Comparison of ENCODE assay signal across 32 cellular contexts in genomic region chr16:87539113-87539512, GRCh38.
"Had no signal": no experiment of that assay in that cellular context is flagged by ENCODE, and none has a peak within 500 bp of the region (broad histone marks: within the 10 kb centered on the region; RNA-seq: fewer than 3 reads in every experiment).

No MANE protein-coding gene starts in this region.

- H3K4me1 Mint-ChIP-seq: central memory CD8-positive, alpha-beta T cell; memory B cell had no signal

- H3K27me3 ChIP-seq: ovary had no signal

- H3K36me3 Mint-ChIP-seq: activated naive CD4-positive, alpha-beta T cell treated with anti-CD3 and anti-CD28 coated beads, Interleukin-2, amount 10 ng/mL, durations not matched to agents 7 days and 5 days; activated naive CD8-positive, alpha-beta T cell treated with anti-CD3 and anti-CD28 coated beads, Interleukin-2, amount 10 ng/mL, durations not matched to agents 7 days and 5 days; immature natural killer cell; naive thymus-derived CD8-positive, alpha-beta T cell had no signal

- H3K9me3 Mint-ChIP-seq: activated CD4-positive, alpha-beta memory T cell treated with anti-CD3 and anti-CD28 coated beads, Interleukin-2, amount 10 ng/mL, durations not matched to agents 7 days and 5 days; activated CD4-positive, alpha-beta T cell treated with anti-CD3 and anti-CD28 coated beads, Interleukin-2, amount 10 ng/mL, durations not matched to agents 7 days and 5 days; central memory CD8-positive, alpha-beta T cell; immature natural killer cell had no signal

- H3K4me3 Mint-ChIP-seq: activated CD4-positive, alpha-beta memory T cell treated with anti-CD3 and anti-CD28 coated beads, Interleukin-2, amount 10 ng/mL, durations not matched to agents 7 days and 5 days; activated CD4-positive, alpha-beta T cell treated with anti-CD3 and anti-CD28 coated beads, Interleukin-2, amount 10 ng/mL, durations not matched to agents 7 days and 5 days; activated naive CD4-positive, alpha-beta T cell treated with anti-CD3 and anti-CD28 coated beads, Interleukin-2, amount 10 ng/mL, durations not matched to agents 7 days and 5 days; activated naive CD8-positive, alpha-beta T cell treated with anti-CD3 and anti-CD28 coated beads, Interleukin-2, amount 10 ng/mL, durations not matched to agents 7 days and 5 days; activated T-cell treated with anti-CD3 and anti-CD28 coated beads, Interleukin-2, amount 50 U/mL, for 24 hours; central memory CD8-positive, alpha-beta T cell; immature natural killer cell; memory B cell; naive thymus-derived CD8-positive, alpha-beta T cell; T-helper 1 cell treated with Interleukin-12 subunit alpha and Interleukin-12 subunit beta and Interleukin-4 antibody, amounts not matched to agents 30 μg/mL and 1 μg/mL, for 36 hours had no signal

- H3K4me3 ChIP-seq: heart left ventricle, ovary, sigmoid colon had no signal

- H3K27ac Mint-ChIP-seq: activated CD4-positive, alpha-beta memory T cell treated with anti-CD3 and anti-CD28 coated beads, Interleukin-2, amount 10 ng/mL, durations not matched to agents 7 days and 5 days; activated CD4-positive, alpha-beta T cell treated with anti-CD3 and anti-CD28 coated beads, Interleukin-2, amount 10 ng/mL, durations not matched to agents 7 days and 5 days; activated naive CD4-positive, alpha-beta T cell treated with anti-CD3 and anti-CD28 coated beads, Interleukin-2, amount 10 ng/mL, durations not matched to agents 7 days and 5 days; activated naive CD8-positive, alpha-beta T cell treated with anti-CD3 and anti-CD28 coated beads, Interleukin-2, amount 10 ng/mL, durations not matched to agents 7 days and 5 days; immature natural killer cell; memory B cell; naive thymus-derived CD8-positive, alpha-beta T cell; progenitor cell of endocrine pancreas; T-helper 1 cell treated with Interleukin-12 subunit alpha and Interleukin-12 subunit beta and Interleukin-4 antibody, amounts not matched to agents 30 μg/mL and 1 μg/mL, for 36 hours had no signal

- H3K27ac ChIP-seq: ovary, WERI-Rb-1 had no signal

- DNase-seq: activated CD4-positive, alpha-beta memory T cell treated with anti-CD3 and anti-CD28 coated beads, Interleukin-2, amount 10 ng/mL, durations not matched to agents 7 days and 5 days; activated CD4-positive, alpha-beta T cell treated with anti-CD3 and anti-CD28 coated beads, Interleukin-2, amount 10 ng/mL, durations not matched to agents 7 days and 5 days; activated CD4-positive, CD25-positive, alpha-beta regulatory T cell treated with anti-CD3 and anti-CD28 coated beads, Interleukin-2, amount 50 U/mL, for 72 hours; activated CD8-positive, alpha-beta memory T cell treated with anti-CD3 and anti-CD28 coated beads, Interleukin-2, amount 50 U/mL, for 48 hours; activated gamma-delta T cell; activated naive CD4-positive, alpha-beta T cell treated with anti-CD3 and anti-CD28 coated beads, Interleukin-2, amount 10 ng/mL, durations not matched to agents 7 days and 5 days; activated naive CD8-positive, alpha-beta T cell treated with anti-CD3 and anti-CD28 coated beads, Interleukin-2, amount 10 ng/mL, durations not matched to agents 7 days and 5 days; activated T-cell treated with anti-CD3 and anti-CD28 coated beads, Interleukin-2, amount 50 U/mL, for 24 hours; effector CD8-positive, alpha-beta T cell; foreskin fibroblast; hypothalamus; immature natural killer cell; kidney; left colon; naive thymus-derived CD8-positive, alpha-beta T cell; ovary; sigmoid colon; stimulated activated naive CD4-positive, alpha-beta T cell treated with Interleukin-2 at 50 U/mL for 16 hours; SW 1271; T-helper 9 cell; trophoblast cell; WERI-Rb-1 had no signal

- H3K36me3 ChIP-seq: heart left ventricle, ovary, sigmoid colon, WERI-Rb-1 had no signal

- FAIRE-seq: bronchial epithelial cell, colon, endometrium, kidney, TTC549, urothelium cell line had no signal

- H3K9me3 ChIP-seq: ovary, sigmoid colon had no signal
